ENCODE assay signal across 16 cellular contexts in genomic region chr16:73021866-73022495, GRCh38. TPM values are rescaled to one million over a fixed set of nuclear protein-coding genes. Genes with fewer than 3 reads are reported as not detected.
A peak's percentile ranks its signal among the peaks of the same experiment; 100 is the strongest.
DNase-seq lines count a peak whose midpoint lies in the region; TF ChIP-seq lines count a peak whose summit lies in the region.
"Had no signal": no experiment of that assay in that cellular context is flagged by ENCODE, and none has a peak within 500 bp of the region (broad histone marks: within the 10 kb centered on the region; RNA-seq: fewer than 3 reads in every experiment).

No MANE protein-coding gene starts in this region.

- H3K4me1 Mint-ChIP-seq in progenitor cell of endocrine pancreas (ENCODE audit: low read depth) (peaks cover 70% of the 10 kb centered on the region), type B pancreatic cell (ENCODE audit: unreplicated experiment) (peaks cover 74% of the 10 kb centered on the region)

- H3K4me3 Mint-ChIP-seq in progenitor cell of endocrine pancreas (ENCODE audit: low read depth), result no peak overlapping the region
- no peak overlapping the region for H3K4me3 Mint-ChIP-seq in type B pancreatic cell
- H3K4me3 Mint-ChIP-seq: HFFc6 had no signal

- H3K9me3 ChIP-seq in cardiac muscle cell (ENCODE audit: low read depth) (no peaks in the 10 kb centered on the region), esophagus squamous epithelium (no peaks in the 10 kb centered on the region)
- H3K9me3 ChIP-seq: Peyer's patch had no signal

- intact Hi-C loops in cardiac septum (cut with DNase I) (no loop called here), esophagus squamous epithelium (cut with DNase I) (no loop called here)

- TF ChIP-seq CTCF in cardiac muscle cell (IDR thresholded peaks at IDR 0.05; ENCODE audit: low read depth, low read length) (no peak), coronary artery (IDR thresholded peaks at IDR 0.05) (no peak), progenitor cell of endocrine pancreas (IDR thresholded peaks at IDR 0.05; ENCODE audit: unreplicated experiment) (no peak), type B pancreatic cell (conservative IDR thresholded peaks at IDR 0.05) (no peak), GM20000 (IDR thresholded peaks at IDR 0.05; ENCODE audit: extremely low read depth, missing control alignments) (no peak), esophagus squamous epithelium (IDR thresholded peaks at IDR 0.05) (no peak)

- H3K4me1 ChIP-seq in cardiac muscle cell (ENCODE audit: low read depth), result peaks cover 52% of the 10 kb centered on the region
- H3K4me1 ChIP-seq in esophagus squamous epithelium, result peaks cover 12 to 61% (median 22%) of the 10 kb centered on the region in 3 donors

- DNase-seq in cardiac muscle cell (ENCODE audit: low read depth in 1 of 2, low spot score in 1 of 2), result no peak
- DNase-seq in cardiac septum (ENCODE audit: low spot score), result no peak
- peak; percentile 75 for DNase-seq in coronary artery (ENCODE audit: low spot score)
- no peak for DNase-seq in progenitor cell of endocrine pancreas (ENCODE audit: low spot score, unreplicated experiment)
- DNase-seq in type B pancreatic cell (ENCODE audit: extremely low spot score, unreplicated experiment), result no peak
- no peak for DNase-seq in GM20000 (ENCODE audit: low spot score)
- DNase-seq in esophagus squamous epithelium (lab: John Stamatoyannopoulos, UW), result no peak
- DNase-seq in NCI-H1105 (lab: John Stamatoyannopoulos, UW), result no peak
- DNase-seq: Calu3, HFFc6, NCI-H1105 treated with DMSO at 0.1 percent for 48 hours, NCI-H187, NCI-H748 treated with DMSO at 0.1 percent for 48 hours, SIG-M5 had no signal

- peaks cover 2% of the 10 kb centered on the region for H3K36me3 Mint-ChIP-seq in progenitor cell of endocrine pancreas (ENCODE audit: insufficient read depth)
- H3K36me3 Mint-ChIP-seq in type B pancreatic cell, result peaks cover 13% of the 10 kb centered on the region

- H3K27ac ChIP-seq in cardiac muscle cell, result peak overlapping the region; percentile 21
- peak overlapping the region; percentile 22 to 77 for H3K27ac ChIP-seq in coronary artery
- H3K27ac ChIP-seq in esophagus squamous epithelium, result no peak overlapping the region
- H3K27ac ChIP-seq: KMS-11, Peyer's patch had no signal

- H3K9me3 Mint-ChIP-seq in progenitor cell of endocrine pancreas (ENCODE audit: low read depth) (no peaks in the 10 kb centered on the region), type B pancreatic cell (no peaks in the 10 kb centered on the region)
- H3K9me3 Mint-ChIP-seq: HFFc6 had no signal

- H3K27me3 ChIP-seq in cardiac muscle cell, result no peaks in the 10 kb centered on the region
- no peaks in the 10 kb centered on the region for H3K27me3 ChIP-seq in esophagus squamous epithelium
- H3K27me3 ChIP-seq: Peyer's patch had no signal

- no peak for TF ChIP-seq POLR2A in esophagus squamous epithelium (IDR thresholded peaks at IDR 0.05)

- H3K27me3 Mint-ChIP-seq in progenitor cell of endocrine pancreas (no peaks in the 10 kb centered on the region), type B pancreatic cell (no peaks in the 10 kb centered on the region)

- WGBS in esophagus squamous epithelium, 2 donors, result 87 to 89% methylated on average over 10 to 12 of the region's 12 CpGs

- H3K27ac Mint-ChIP-seq in progenitor cell of endocrine pancreas, result peak overlapping the region; percentile 53
- peak overlapping the region; percentile 62 for H3K27ac Mint-ChIP-seq in type B pancreatic cell

- H3K4me3 ChIP-seq in cardiac muscle cell (no peak overlapping the region), coronary artery (peak overlapping the region; percentile 22), esophagus squamous epithelium (no peak overlapping the region)
- H3K4me3 ChIP-seq: Peyer's patch had no signal

- H3K36me3 ChIP-seq in cardiac muscle cell, result no peaks in the 10 kb centered on the region
- H3K36me3 ChIP-seq in esophagus squamous epithelium, result no peaks in the 10 kb centered on the region
- H3K36me3 ChIP-seq: Peyer's patch had no signal

RNA-seq across cellular contexts. Expression of gene ZFHX3, which starts 25.9 kb away (rescaled TPM):
- total RNA-seq in cardiac muscle cell (6.6 and 12.2 TPM in 2 replicates), cardiac septum (15.7 TPM), progenitor cell of endocrine pancreas (48.9 and 54.0 TPM in 2 replicates), type B pancreatic cell (ENCODE audit: low replicate concordance) (47.4 and 48.5 TPM in 2 replicates), esophagus squamous epithelium (10 to 100 TPM in 1 of 4 donors, 1 to 10 TPM in 3; 3.5 to 12.8 (median 4.5) TPM)
- polyA plus RNA-seq in cardiac muscle cell, result 6.7 and 8.4 TPM in 2 replicates

Comparison
In these comparisons a context has a peak if more than half of its experiments do, and no peak if none do; other contexts are left out.
1. H3K27ac ChIP-seq: peak in cardiac muscle cell (single experiment) and coronary artery (2 of 2); none in esophagus squamous epithelium (0 of 4).